10 cellular contexts compared by ENCODE assay signal in genomic region chr5:17219431-17219830, GRCh38. TPM values are rescaled to one million over a fixed set of nuclear protein-coding genes. Genes with fewer than 3 reads are reported as not detected.
DNase-seq lines count a peak whose midpoint lies in the region; ATAC-seq and TF ChIP-seq lines count a peak whose summit lies in the region.
"Had no signal": no experiment of that assay in that cellular context is flagged by ENCODE, and none has a peak within 500 bp of the region (broad histone marks: within the 10 kb centered on the region; RNA-seq: fewer than 3 reads in every experiment).

No MANE protein-coding gene starts in this region.

- H3K27ac ChIP-seq in KMS-11 (no peak overlapping the region), coronary artery (no peak overlapping the region)

- peaks cover 33% of the 10 kb centered on the region for H3K79me2 ChIP-seq in KMS-11 (ENCODE audit: insufficient read depth, low read depth)

- H3K9me3 Mint-ChIP-seq in CD14-positive monocyte (no peaks in the 10 kb centered on the region), nephron progenitor cell (no peaks in the 10 kb centered on the region)
- H3K9me3 Mint-ChIP-seq: activated naive CD8-positive, alpha-beta T cell treated with anti-CD3 and anti-CD28 coated beads, Interleukin-2, amount 10 ng/mL, durations not matched to agents 7 days and 5 days had no signal

- H3K9ac ChIP-seq in KMS-11: no peak overlapping the region

- peaks cover 57% of the 10 kb centered on the region for H3K4me1 ChIP-seq in KMS-11 (ENCODE audit: low read depth, poor library complexity, severe bottlenecking)

- H3K4me3 ChIP-seq in KMS-11 (IDR thresholded peaks at IDR 0.05; ENCODE audit: insufficient read depth, low read depth, low read length) (no peak overlapping the region), coronary artery (peak overlapping the region; percentile 81)

- peak overlapping the region in 3 of 7 donors; percentile 78 to 84 (median 82) for H3K27ac Mint-ChIP-seq in CD14-positive monocyte
- peak overlapping the region; percentile 92 for H3K27ac Mint-ChIP-seq in nephron progenitor cell
- H3K27ac Mint-ChIP-seq: activated naive CD8-positive, alpha-beta T cell treated with anti-CD3 and anti-CD28 coated beads, Interleukin-2, amount 10 ng/mL, durations not matched to agents 7 days and 5 days had no signal

- no peak overlapping the region for H2AFZ ChIP-seq in KMS-11 (ENCODE audit: low read depth)

- no peaks in the 10 kb centered on the region for H4K20me1 ChIP-seq in KMS-11 (ENCODE audit: insufficient read depth)

- peak overlapping the region; percentile 92; the same call in 1 of the 2 replicates for H3K4me2 ChIP-seq in KMS-11

- H3K27me3 Mint-ChIP-seq in CD14-positive monocyte (ENCODE audit: low read depth in 3 of 3) (peaks cover 0 to 4% (median 3%) of the 10 kb centered on the region in 3 donors), nephron progenitor cell (ENCODE audit: low read depth, poor library complexity) (peaks cover 8% of the 10 kb centered on the region)

- H3K36me3 ChIP-seq in KMS-11 (ENCODE audit: insufficient read depth): no peaks in the 10 kb centered on the region

- H3K4me1 Mint-ChIP-seq in CD14-positive monocyte: peaks cover 46% of the 10 kb centered on the region
- peaks cover 51% of the 10 kb centered on the region for H3K4me1 Mint-ChIP-seq in nephron progenitor cell

- intact Hi-C loops in CD14-positive monocyte (cut with micrococcal nuclease) (loop anchor here in 1 of 2 donors (5.0 kb wide), 2 partner anchors 38 to 83 kb away; no protein-coding TSS in a partner anchor), left colon (cut with DNase I, micrococcal nuclease) (loop anchor here (10.0 kb wide), 2 partner anchors 1065 to 1095 kb away; no protein-coding TSS in a partner anchor)

- DNase-seq in CD14-positive monocyte (ENCODE audit: low spot score) (no peak), coronary artery (ENCODE audit: low spot score) (no peak), nephron progenitor cell (no peak), SKM-1 treated with dmso at 0.1 percent for 144 hours (lab: John Stamatoyannopoulos, UW; ENCODE audit: unreplicated experiment) (no peak), cerebellum (ENCODE audit: low spot score) (no peak), left colon (no peak), epidermal melanocyte (ENCODE audit: insufficient read length, low spot score) (no peak)
- DNase-seq: activated naive CD8-positive, alpha-beta T cell treated with anti-CD3 and anti-CD28 coated beads, Interleukin-2, amount 10 ng/mL, durations not matched to agents 7 days and 5 days; KBM-7 had no signal

- H3K27me3 ChIP-seq in KMS-11 (ENCODE audit: insufficient read depth, low read depth): no peaks in the 10 kb centered on the region

- H3K36me3 Mint-ChIP-seq in CD14-positive monocyte (peaks cover 11 to 12% of the 10 kb centered on the region in 2 donors), nephron progenitor cell (ENCODE audit: low read depth) (peaks cover 33% of the 10 kb centered on the region)
- H3K36me3 Mint-ChIP-seq: activated naive CD8-positive, alpha-beta T cell treated with anti-CD3 and anti-CD28 coated beads, Interleukin-2, amount 10 ng/mL, durations not matched to agents 7 days and 5 days had no signal

- no peak for ATAC-seq in left colon

- peak overlapping the region; percentile 93 to 94 for H3K4me3 Mint-ChIP-seq in CD14-positive monocyte
- peak overlapping the region; percentile 95 for H3K4me3 Mint-ChIP-seq in nephron progenitor cell
- H3K4me3 Mint-ChIP-seq: activated naive CD8-positive, alpha-beta T cell treated with anti-CD3 and anti-CD28 coated beads, Interleukin-2, amount 10 ng/mL, durations not matched to agents 7 days and 5 days had no signal

- no peak for TF ChIP-seq CTCF in CD14-positive monocyte (IDR thresholded peaks at IDR 0.05)
- no peak for TF ChIP-seq CTCF in KMS-11 (conservative IDR thresholded peaks at IDR 0.05; ENCODE audit: low read depth, low read length)
- no peak for TF ChIP-seq CTCF in coronary artery (IDR thresholded peaks at IDR 0.05)
- no peak for TF ChIP-seq CTCF in nephron progenitor cell (IDR thresholded peaks at IDR 0.05)

RNA-seq across cellular contexts. Expression of gene BASP1, which starts 2.0 kb away (rescaled TPM):
- 10 to 100 TPM; 36.6 to 61.6 TPM for polyA plus RNA-seq in CD14-positive monocyte
- total RNA-seq in cerebellum (210 TPM), left colon (1 to 10 TPM; 3.7 to 5.0 TPM)

Comparison
In these comparisons a context has a peak if more than half of its experiments do, and no peak if none do; other contexts are left out.
1. RNA of gene BASP1, which starts 2.0 kb away (total RNA-seq): 210 TPM in cerebellum (single experiment); 3.7 to 5.0 TPM in left colon; every median in the first group is over 10 times any median in the second.